7 cellular contexts compared by ENCODE assay signal in genomic region chr1:89065077-89065868, GRCh38. TPM values are rescaled to one million over a fixed set of nuclear protein-coding genes. Genes with fewer than 3 reads are reported as not detected.
DNase-seq lines count a peak whose midpoint lies in the region; ATAC-seq and TF ChIP-seq lines count a peak whose summit lies in the region.

Gene GBP1 (minus strand): TSS chr1:89065208. CDS start chr1:89063234, 1,974 bp downstream.

- H3K79me2 ChIP-seq in PC-3 (ENCODE audit: low read length), result no peaks in the 10 kb centered on the region

- no peak within 1 kb of the TSS for H3K27ac ChIP-seq in PC-3 (ENCODE audit: low read length)
- peak within 1 kb of the TSS; percentile 76 to 87 (median 86) for H3K27ac ChIP-seq in upper lobe of left lung

- no peaks in the 10 kb centered on the region for H3K27me3 ChIP-seq in PC-3 (ENCODE audit: low read length)
- H3K27me3 ChIP-seq in upper lobe of left lung, result no peaks in the 10 kb centered on the region

- H3K9me3 ChIP-seq in PC-3 (ENCODE audit: low read length), result no peaks in the 10 kb centered on the region
- no peaks in the 10 kb centered on the region for H3K9me3 ChIP-seq in upper lobe of left lung

- peaks cover 11% of the 10 kb centered on the region for H3K36me3 Mint-ChIP-seq in memory B cell

- no peaks in the 10 kb centered on the region for H3F3A ChIP-seq in PC-3 (ENCODE audit: low read length, unreplicated experiment)

- peak within 1 kb of the TSS; percentile 70 for H3K4me2 ChIP-seq in PC-3 (ENCODE audit: low read length)

- peaks cover 26% of the 10 kb centered on the region for H3K4me1 Mint-ChIP-seq in memory B cell

- intact Hi-C loops in PC-3 (cut with micrococcal nuclease), result no loop called here

- POLR2A ChIA-PET in PC-3 (lab: Charles Lee; ENCODE audit: unreplicated experiment), result interaction anchor here (0.7 kb wide), 1 partner anchor 102 kb away, joined by 3 read pairs; no protein-coding TSS in a partner anchor

- H3K9ac ChIP-seq in PC-3 (ENCODE audit: low read length), result no peak within 1 kb of the TSS

- no TSS peak for BruUV-seq in PC-3 (replicated peaks; lab: Mats Ljungman, UMichigan)

- peaks cover 6% of the 10 kb centered on the region; the same call in 1 of the 2 replicates for H3K4me1 ChIP-seq in PC-3 (ENCODE audit: insufficient read depth, low read length)
- peaks cover 22 to 39% (median 26%) of the 10 kb centered on the region in 4 donors for H3K4me1 ChIP-seq in upper lobe of left lung

- ATAC-seq in GM18511 (IDR thresholded peaks at IDR 0.05; ENCODE audit: unreplicated experiment) (peak; percentile 72), HG02623 (IDR thresholded peaks at IDR 0.05; ENCODE audit: unreplicated experiment) (peak; percentile 44), PC-3 (no peak), memory B cell (ENCODE audit: low read depth) (peak; percentile 79), upper lobe of left lung (ENCODE audit: low FRiP score in 2 of 2) (peak; percentile 83 to 95)

- H3K9me2 ChIP-seq in PC-3 (replicated peaks; ENCODE audit: low read length), result no peaks in the 10 kb centered on the region

- H4K20me1 ChIP-seq in PC-3 (ENCODE audit: low read length), result no peaks in the 10 kb centered on the region

- H3K9me3 Mint-ChIP-seq in memory B cell, result no peaks in the 10 kb centered on the region

- peak in 2 of 4 donors; percentile 22 to 61 for TF ChIP-seq POLR2A in upper lobe of left lung (IDR thresholded peaks at IDR 0.05)

- peak within 1 kb of the TSS; percentile 95 for H3K27ac Mint-ChIP-seq in memory B cell

- peak within 1 kb of the TSS; percentile 68; the same call in 1 of the 2 replicates for H2AFZ ChIP-seq in PC-3 (ENCODE audit: low read length)

- no peak for TF ChIP-seq EP300 in upper lobe of left lung (IDR thresholded peaks at IDR 0.05)

- H3K27me3 Mint-ChIP-seq in memory B cell, result no peaks in the 10 kb centered on the region

- CTCF ChIA-PET in PC-3 (lab: Charles Lee), result no interaction called here

- no peaks in the 10 kb centered on the region for H3K36me3 ChIP-seq in PC-3 (ENCODE audit: low read depth, low read length)
- no peaks in the 10 kb centered on the region for H3K36me3 ChIP-seq in upper lobe of left lung

- no peak for TF ChIP-seq CTCF in PC-3 (conservative IDR thresholded peaks at IDR 0.05; ENCODE audit: low read depth, low read length)
- no peak for TF ChIP-seq CTCF in upper lobe of left lung (IDR thresholded peaks at IDR 0.05)

- WGBS in upper lobe of left lung, 2 donors, result 21 to 24% methylated on average over 4 of the region's 4 CpGs

- peak within 1 kb of the TSS; percentile 53 for H3K4me3 ChIP-seq in PC-3 (ENCODE audit: low read length)
- peak within 1 kb of the TSS; percentile 18 to 56 (median 44) for H3K4me3 ChIP-seq in upper lobe of left lung

- H3K4me3 Mint-ChIP-seq in memory B cell, result peak within 1 kb of the TSS; percentile 95

- DNase-seq in PC-3 (peak; percentile 29), dedifferentiated amniotic fluid mesenchymal stem cell (ENCODE audit: extremely low spot score) (peak; percentile 90), memory B cell (ENCODE audit: low spot score in 2 of 2) (no peak), upper lobe of left lung (no peak), GM19240 (ENCODE audit: insufficient read length, low spot score) (no peak)

RNA-seq across cellular contexts. Expression of gene GBP1, which starts in this region (rescaled TPM):
- total RNA-seq in PC-3 (2014; rRNA removed) (1.0 and 1.2 TPM in 2 replicates), upper lobe of left lung (100 to 1,000 TPM in 1 of 6 donors, 10 to 100 TPM in 5; 19.4 to 104 (median 53.1) TPM)

Comparison
In these comparisons a context has a peak if more than half of its experiments do, and no peak if none do; other contexts are left out.
1. DNase-seq: peak in PC-3 (single experiment) and dedifferentiated amniotic fluid mesenchymal stem cell (single experiment); none in memory B cell (0 of 2), upper lobe of left lung (0 of 2) and GM19240 (single experiment).